Comparison of ENCODE assay signal across 1 cellular context in the genomic region with DNA sequence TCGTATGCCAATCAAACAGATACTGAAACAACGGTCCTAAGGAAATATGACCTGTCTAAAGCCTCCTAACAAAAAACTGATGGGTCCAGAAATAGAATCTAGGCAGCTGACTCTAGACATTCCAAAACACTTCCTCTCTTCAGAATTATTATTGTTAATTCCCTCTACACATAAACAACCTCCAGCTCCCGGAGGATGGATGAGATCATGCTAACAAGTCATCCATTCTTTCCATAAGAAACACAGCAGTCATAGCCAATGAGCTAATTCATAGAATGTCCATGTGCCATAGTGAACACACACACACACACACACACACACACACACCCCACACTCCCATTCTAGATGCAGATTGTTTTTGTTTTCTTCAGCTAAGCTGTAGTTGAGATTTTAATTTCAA.
TF ChIP-seq lines count a peak whose summit lies in the region.

No MANE protein-coding gene starts in this region.

TF ChIP-seq in HepG2, 621 proteins besides CTCF, POLR2A, EP300 and RAD21 (continued from another document):
- TF ChIP-seq, protein P1, sequence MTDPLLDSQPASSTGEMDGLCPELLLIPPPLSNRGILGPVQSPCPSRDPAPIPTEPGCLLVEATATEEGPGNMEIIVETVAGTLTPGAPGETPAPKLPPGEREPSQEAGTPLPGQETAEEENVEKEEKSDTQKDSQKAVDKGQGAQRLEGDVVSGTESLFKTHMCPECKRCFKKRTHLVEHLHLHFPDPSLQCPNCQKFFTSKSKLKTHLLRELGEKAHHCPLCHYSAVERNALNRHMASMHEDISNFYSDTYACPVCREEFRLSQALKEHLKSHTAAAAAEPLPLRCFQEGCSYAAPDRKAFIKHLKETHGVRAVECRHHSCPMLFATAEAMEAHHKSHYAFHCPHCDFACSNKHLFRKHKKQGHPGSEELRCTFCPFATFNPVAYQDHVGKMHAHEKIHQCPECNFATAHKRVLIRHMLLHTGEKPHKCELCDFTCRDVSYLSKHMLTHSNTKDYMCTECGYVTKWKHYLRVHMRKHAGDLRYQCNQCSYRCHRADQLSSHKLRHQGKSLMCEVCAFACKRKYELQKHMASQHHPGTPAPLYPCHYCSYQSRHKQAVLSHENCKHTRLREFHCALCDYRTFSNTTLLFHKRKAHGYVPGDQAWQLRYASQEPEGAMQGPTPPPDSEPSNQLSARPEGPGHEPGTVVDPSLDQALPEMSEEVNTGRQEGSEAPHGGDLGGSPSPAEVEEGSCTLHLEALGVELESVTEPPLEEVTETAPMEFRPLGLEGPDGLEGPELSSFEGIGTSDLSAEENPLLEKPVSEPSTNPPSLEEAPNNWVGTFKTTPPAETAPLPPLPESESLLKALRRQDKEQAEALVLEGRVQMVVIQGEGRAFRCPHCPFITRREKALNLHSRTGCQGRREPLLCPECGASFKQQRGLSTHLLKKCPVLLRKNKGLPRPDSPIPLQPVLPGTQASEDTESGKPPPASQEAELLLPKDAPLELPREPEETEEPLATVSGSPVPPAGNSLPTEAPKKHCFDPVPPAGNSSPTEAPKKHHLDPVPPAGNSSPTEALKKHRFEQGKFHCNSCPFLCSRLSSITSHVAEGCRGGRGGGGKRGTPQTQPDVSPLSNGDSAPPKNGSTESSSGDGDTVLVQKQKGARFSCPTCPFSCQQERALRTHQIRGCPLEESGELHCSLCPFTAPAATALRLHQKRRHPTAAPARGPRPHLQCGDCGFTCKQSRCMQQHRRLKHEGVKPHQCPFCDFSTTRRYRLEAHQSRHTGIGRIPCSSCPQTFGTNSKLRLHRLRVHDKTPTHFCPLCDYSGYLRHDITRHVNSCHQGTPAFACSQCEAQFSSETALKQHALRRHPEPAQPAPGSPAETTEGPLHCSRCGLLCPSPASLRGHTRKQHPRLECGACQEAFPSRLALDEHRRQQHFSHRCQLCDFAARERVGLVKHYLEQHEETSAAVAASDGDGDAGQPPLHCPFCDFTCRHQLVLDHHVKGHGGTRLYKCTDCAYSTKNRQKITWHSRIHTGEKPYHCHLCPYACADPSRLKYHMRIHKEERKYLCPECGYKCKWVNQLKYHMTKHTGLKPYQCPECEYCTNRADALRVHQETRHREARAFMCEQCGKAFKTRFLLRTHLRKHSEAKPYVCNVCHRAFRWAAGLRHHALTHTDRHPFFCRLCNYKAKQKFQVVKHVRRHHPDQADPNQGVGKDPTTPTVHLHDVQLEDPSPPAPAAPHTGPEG (CRISPR knock-in tag; IDR thresholded peaks at IDR 0.05) = no peak
- TF ChIP-seq ZNF550 (CRISPR knock-in tag; IDR thresholded peaks at IDR 0.05; ENCODE audit: borderline replicate concordance) (no peak), SATB2 (CRISPR knock-in tag; IDR thresholded peaks at IDR 0.05) (no peak), SETDB1 (CRISPR knock-in tag; IDR thresholded peaks at IDR 0.05; ENCODE audit: borderline replicate concordance) (no peak), ZNF510 (CRISPR knock-in tag; IDR thresholded peaks at IDR 0.05; ENCODE audit: low read depth) (no peak), NFE2L1 (CRISPR knock-in tag; IDR thresholded peaks at IDR 0.05; ENCODE audit: borderline replicate concordance) (no peak)
